8 cellular contexts compared by ENCODE assay signal in the genomic region with DNA sequence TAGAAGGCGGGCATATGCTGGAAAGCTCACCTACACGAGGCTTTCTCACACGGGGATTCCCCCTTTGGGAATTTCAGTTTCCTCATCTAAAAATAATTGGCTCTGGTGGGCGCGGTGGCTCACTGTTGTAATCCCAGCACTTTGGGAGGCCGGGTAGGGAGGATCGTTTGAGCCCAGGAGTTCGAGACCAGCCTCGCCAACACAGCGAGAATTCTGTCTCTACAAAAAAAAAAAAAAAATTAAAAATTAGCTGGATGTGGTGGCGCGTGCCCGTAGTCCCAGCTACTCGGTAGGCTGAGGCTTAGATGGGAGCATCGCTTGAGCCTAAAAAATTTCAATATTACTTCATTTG. TPM values are rescaled to one million over a fixed set of nuclear protein-coding genes. Genes with fewer than 3 reads are reported as not detected.
DNase-seq lines count a peak whose midpoint lies in the region; ATAC-seq and TF ChIP-seq lines count a peak whose summit lies in the region.

No MANE protein-coding gene starts in this region.

- no peak for TF ChIP-seq CTCF in GM23338 (conservative IDR thresholded peaks at IDR 0.05; ENCODE audit: low read depth in 2 of 2)
- no peak for TF ChIP-seq CTCF in glutamatergic neuron (IDR thresholded peaks at IDR 0.05; ENCODE audit: partially characterized antibody, unreplicated experiment)

- H3K4me2 ChIP-seq in GM23338: no peak overlapping the region

- no peaks in the 10 kb centered on the region for H3F3A ChIP-seq in GM23338 (replicated peaks; ENCODE audit: low read depth)

- H3K36me3 ChIP-seq in GM23338 (ENCODE audit: insufficient read depth): peaks cover 5% of the 10 kb centered on the region; the same call in 1 of the 2 replicates
- H3K36me3 ChIP-seq in SJSA1: peaks cover 25% of the 10 kb centered on the region

- ATAC-seq in GM23338: no peak; the same call in 2 of the 3 replicates

- H3K36me3 Mint-ChIP-seq in GM23338 (ENCODE audit: low read depth) (peaks cover 7% of the 10 kb centered on the region; the same call in 2 of the 3 replicates), glutamatergic neuron (ENCODE audit: unreplicated experiment) (no peaks in the 10 kb centered on the region)

- H2AFZ ChIP-seq in GM23338: no peak overlapping the region; the same call in 1 of the 2 replicates

- H3K9me3 ChIP-seq in SJSA1 (replicated peaks): peaks cover 7% of the 10 kb centered on the region; the same call in 1 of the 2 replicates

- no peak for DNase-seq in GM23338 (ENCODE audit: low spot score)
- no peak for DNase-seq in SJSA1 (ENCODE audit: low read depth in 1 of 2, low spot score in 2 of 2)
- DNase-seq in glutamatergic neuron: no peak
- DNase-seq in NCI-H2227 treated with DMSO at 0.1 percent for 48 hours (lab: John Stamatoyannopoulos, UW): no peak
- DNase-seq in NCI-H226: no peak
- DNase-seq in glomerular visceral epithelial cell (ENCODE audit: extremely low spot score): no peak
- no peak for DNase-seq in stimulated activated CD4-positive, alpha-beta T cell treated with anti-CD3 and anti-CD28 coated beads, Interleukin-2, amount 100 ng/mL, for 48 hours

- H3K27ac ChIP-seq in GM23338 (ENCODE audit: low read depth) (no peak overlapping the region), SJSA1 (peak overlapping the region; percentile 68), skin epidermis (peak overlapping the region in 20 of 21 experiments; percentile 70 to 93 (median 88))

- H3K79me2 ChIP-seq in GM23338 (replicated peaks; ENCODE audit: insufficient read depth): peaks cover 33% of the 10 kb centered on the region

- no peaks in the 10 kb centered on the region for H3K9me2 ChIP-seq in GM23338 (ENCODE audit: insufficient read depth)

- H3K27ac Mint-ChIP-seq in GM23338 (peak overlapping the region; percentile 96; the same call in 1 of the 2 replicates), glutamatergic neuron (ENCODE audit: unreplicated experiment) (peak overlapping the region; percentile 82)

- peak overlapping the region; percentile 97 for H3K4me3 Mint-ChIP-seq in GM23338
- peak overlapping the region; percentile 96 for H3K4me3 Mint-ChIP-seq in glutamatergic neuron (ENCODE audit: unreplicated experiment)

- H3K4me3 ChIP-seq in GM23338 (peak overlapping the region; percentile 80), SJSA1 (peak overlapping the region; percentile 56), skin epidermis (peak overlapping the region; percentile 52 to 86 (median 77))

- H3K27me3 ChIP-seq in GM23338 (ENCODE audit: insufficient read depth): no peaks in the 10 kb centered on the region
- H3K27me3 ChIP-seq in SJSA1 (replicated peaks): no peaks in the 10 kb centered on the region

- H4K20me1 ChIP-seq in GM23338 (replicated peaks; ENCODE audit: insufficient read depth): no peaks in the 10 kb centered on the region

- H3K9me3 Mint-ChIP-seq in GM23338 (peaks cover 9% of the 10 kb centered on the region; the same call in 2 of the 3 replicates), glutamatergic neuron (ENCODE audit: unreplicated experiment) (peaks cover 7% of the 10 kb centered on the region)

- H3K27me3 Mint-ChIP-seq in GM23338 (ENCODE audit: insufficient read depth, low read depth, poor library complexity) (peaks cover 9% of the 10 kb centered on the region), glutamatergic neuron (ENCODE audit: unreplicated experiment) (no peaks in the 10 kb centered on the region)

- no peaks in the 10 kb centered on the region for H3K4me1 ChIP-seq in GM23338 (ENCODE audit: insufficient read depth)
- H3K4me1 ChIP-seq in SJSA1 (replicated peaks): peaks cover 31% of the 10 kb centered on the region

- H3K4me1 Mint-ChIP-seq in GM23338 (peaks cover 4% of the 10 kb centered on the region), glutamatergic neuron (ENCODE audit: low read depth, unreplicated experiment) (peaks cover 4% of the 10 kb centered on the region)

TF ChIP-seq in GM23338, 12 proteins besides CTCF, POLR2A, EP300 and RAD21:
- TF ChIP-seq, protein P1, sequence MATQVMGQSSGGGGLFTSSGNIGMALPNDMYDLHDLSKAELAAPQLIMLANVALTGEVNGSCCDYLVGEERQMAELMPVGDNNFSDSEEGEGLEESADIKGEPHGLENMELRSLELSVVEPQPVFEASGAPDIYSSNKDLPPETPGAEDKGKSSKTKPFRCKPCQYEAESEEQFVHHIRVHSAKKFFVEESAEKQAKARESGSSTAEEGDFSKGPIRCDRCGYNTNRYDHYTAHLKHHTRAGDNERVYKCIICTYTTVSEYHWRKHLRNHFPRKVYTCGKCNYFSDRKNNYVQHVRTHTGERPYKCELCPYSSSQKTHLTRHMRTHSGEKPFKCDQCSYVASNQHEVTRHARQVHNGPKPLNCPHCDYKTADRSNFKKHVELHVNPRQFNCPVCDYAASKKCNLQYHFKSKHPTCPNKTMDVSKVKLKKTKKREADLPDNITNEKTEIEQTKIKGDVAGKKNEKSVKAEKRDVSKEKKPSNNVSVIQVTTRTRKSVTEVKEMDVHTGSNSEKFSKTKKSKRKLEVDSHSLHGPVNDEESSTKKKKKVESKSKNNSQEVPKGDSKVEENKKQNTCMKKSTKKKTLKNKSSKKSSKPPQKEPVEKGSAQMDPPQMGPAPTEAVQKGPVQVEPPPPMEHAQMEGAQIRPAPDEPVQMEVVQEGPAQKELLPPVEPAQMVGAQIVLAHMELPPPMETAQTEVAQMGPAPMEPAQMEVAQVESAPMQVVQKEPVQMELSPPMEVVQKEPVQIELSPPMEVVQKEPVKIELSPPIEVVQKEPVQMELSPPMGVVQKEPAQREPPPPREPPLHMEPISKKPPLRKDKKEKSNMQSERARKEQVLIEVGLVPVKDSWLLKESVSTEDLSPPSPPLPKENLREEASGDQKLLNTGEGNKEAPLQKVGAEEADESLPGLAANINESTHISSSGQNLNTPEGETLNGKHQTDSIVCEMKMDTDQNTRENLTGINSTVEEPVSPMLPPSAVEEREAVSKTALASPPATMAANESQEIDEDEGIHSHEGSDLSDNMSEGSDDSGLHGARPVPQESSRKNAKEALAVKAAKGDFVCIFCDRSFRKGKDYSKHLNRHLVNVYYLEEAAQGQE (IDR thresholded peaks at IDR 0.05; ENCODE audit: unreplicated experiment): no peak

RNA-seq across cellular contexts. Expression of a gene that starts 0.4 kb away (rescaled TPM):
- total RNA-seq in GM23338 (2014; rRNA removed; shearing (Covaris generic)): 84.9 and 123 TPM in 2 replicates
- 373 and 386 TPM in 2 replicates for polyA plus RNA-seq in GM23338 (2016; fragmentation: Nextera tagmentation; extraction: Ambion mirVana)
- 283 and 390 TPM in 2 replicates for total RNA-seq in SJSA1 (2014; rRNA removed; shearing (Covaris generic))
- 73.8 TPM for total RNA-seq in glutamatergic neuron (ENCODE audit: unreplicated experiment)
